ENCODE assay signal across 19 cellular contexts in the genomic region with DNA sequence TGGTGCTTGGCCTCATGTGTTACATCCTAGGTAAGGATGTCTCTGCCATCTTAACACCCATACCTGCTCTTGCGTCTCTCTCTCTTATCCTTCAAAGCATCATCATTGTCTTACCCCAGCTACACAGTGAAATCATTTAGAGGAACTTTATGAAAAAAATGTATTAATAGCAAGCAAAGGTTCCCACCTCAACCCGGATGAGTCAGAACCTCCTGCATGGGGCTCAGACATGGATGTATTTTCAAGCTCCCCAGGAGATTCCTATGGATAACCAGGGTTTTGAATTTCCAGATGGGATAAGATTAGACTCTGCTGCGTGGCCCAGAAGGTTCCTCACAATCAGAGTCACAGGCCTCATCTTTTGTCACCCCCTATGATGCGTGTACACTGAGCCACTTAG.
A peak's percentile ranks its signal among the peaks of the same experiment; 100 is the strongest.
DNase-seq lines count a peak whose midpoint lies in the region; TF ChIP-seq lines count a peak whose summit lies in the region.
"Had no signal": no experiment of that assay in that cellular context is flagged by ENCODE, and none has a peak within 500 bp of the region (broad histone marks: within the 10 kb centered on the region; RNA-seq: fewer than 3 reads in every experiment).

No MANE protein-coding gene starts in this region.

- TF ChIP-seq CTCF in MCF 10A (IDR thresholded peaks at IDR 0.05; ENCODE audit: unreplicated experiment) (no peak), mammary epithelial cell (conservative IDR thresholded peaks at IDR 0.05 in 1 of 2, IDR thresholded peaks at IDR 0.05 in 1 of 2; ENCODE audit: extremely low read depth in 1 of 2, insufficient read depth in 1 of 2, low read depth in 1 of 2, low read length in 2 of 2) (no peak), ascending aorta (IDR thresholded peaks at IDR 0.05) (no peak), neural crest cell (conservative IDR thresholded peaks at IDR 0.05) (no peak), colonic mucosa (IDR thresholded peaks at IDR 0.05) (no peak)

- in situ Hi-C loops in mammary epithelial cell (cut with MboI; ENCODE audit: low sequenced_read_pairs in 2 of 2) = no loop called here

- H3K27ac Mint-ChIP-seq in MCF 10A (ENCODE audit: low read depth, unreplicated experiment) = peak overlapping the region; percentile 69
- H3K27ac Mint-ChIP-seq in neural crest cell (ENCODE audit: unreplicated experiment) = peak overlapping the region; percentile 40
- H3K27ac Mint-ChIP-seq: GM23338 had no signal

- intact Hi-C loops in MCF 10A (cut with micrococcal nuclease) = no loop called here
- intact Hi-C loops in mammary epithelial cell (cut with micrococcal nuclease) = no loop called here
- intact Hi-C loops in ascending aorta (cut with DNase I) = no loop called here
- intact Hi-C loops in colonic mucosa (cut with DNase I) = no loop called here

- H3K27me3 Mint-ChIP-seq in MCF 10A (ENCODE audit: insufficient read depth, unreplicated experiment) (no peaks in the 10 kb centered on the region), neural crest cell (ENCODE audit: low read depth) (no peaks in the 10 kb centered on the region)
- H3K27me3 Mint-ChIP-seq: CD4-positive, CD25-positive, alpha-beta regulatory T cell; IgD-negative memory B cell had no signal

- H3K4me3 ChIP-seq in mammary epithelial cell (replicated peaks in 1 of 3; ENCODE audit: insufficient read depth in 1 of 3, low read depth in 2 of 3, low read length in 3 of 3) (no peak overlapping the region), ascending aorta (no peak overlapping the region), colonic mucosa (no peak overlapping the region)
- H3K4me3 ChIP-seq: GM23338, SJSA1 had no signal

- H2AFZ ChIP-seq in mammary epithelial cell (ENCODE audit: low read depth, low read length) = no peak overlapping the region
- H2AFZ ChIP-seq: GM23338 had no signal

- dilution Hi-C loops in mammary epithelial cell (cut with HindIII; ENCODE audit: low sequenced_read_pairs) = no loop called here

- H3K36me3 Mint-ChIP-seq in MCF 10A (ENCODE audit: insufficient read depth, unreplicated experiment) (no peaks in the 10 kb centered on the region), neural crest cell (ENCODE audit: low read depth) (no peaks in the 10 kb centered on the region)
- H3K36me3 Mint-ChIP-seq: IgD-negative memory B cell had no signal

- H3K4me3 Mint-ChIP-seq in MCF 10A (ENCODE audit: unreplicated experiment) (no peak overlapping the region), neural crest cell (no peak overlapping the region)
- H3K4me3 Mint-ChIP-seq: GM23338, IgD-negative memory B cell had no signal

- no peaks in the 10 kb centered on the region for H4K20me1 ChIP-seq in mammary epithelial cell (ENCODE audit: insufficient read depth, low read length)

- no peaks in the 10 kb centered on the region for H3K9me3 ChIP-seq in mammary epithelial cell (replicated peaks; ENCODE audit: insufficient read depth, low read length)
- no peaks in the 10 kb centered on the region for H3K9me3 ChIP-seq in ascending aorta
- no peaks in the 10 kb centered on the region for H3K9me3 ChIP-seq in colonic mucosa
- H3K9me3 ChIP-seq: BE2C, SJSA1 had no signal

- no peaks in the 10 kb centered on the region for H3K9me3 Mint-ChIP-seq in MCF 10A (ENCODE audit: unreplicated experiment)
- H3K9me3 Mint-ChIP-seq in neural crest cell = no peaks in the 10 kb centered on the region
- H3K9me3 Mint-ChIP-seq: CD4-positive, CD25-positive, alpha-beta regulatory T cell; GM23338; IgD-negative memory B cell had no signal

- H3K4me1 ChIP-seq in mammary epithelial cell (ENCODE audit: insufficient read depth, low read length) (no peaks in the 10 kb centered on the region), ascending aorta (peaks cover 3 to 23% of the 10 kb centered on the region in 2 donors), colonic mucosa (no peaks in the 10 kb centered on the region)
- H3K4me1 ChIP-seq: BE2C, SJSA1 had no signal

- POLR2A ChIA-PET in MCF 10A (lab: Yijun Ruan, JAX) = interaction anchor here (1.4 kb wide), 1 partner anchor 9 kb away, joined by 7 read pairs; no protein-coding TSS in a partner anchor

- H3K9ac ChIP-seq in mammary epithelial cell (ENCODE audit: insufficient read depth, low read length) (no peak overlapping the region), colonic mucosa (ENCODE audit: low read depth in 2 of 2, low read length in 2 of 2) (no peak overlapping the region)

- whole genome bisulfite sequencing in mammary epithelial cell (ENCODE audit: low coverage, missing lambda C conversion rate) = 68% methylated on average over 4 of the region's 4 CpGs

- no TSS peak for BruUV-seq in MCF 10A (replicated peaks; lab: Mats Ljungman, UMichigan)
- BruUV-seq in mammary epithelial cell (replicated peaks; lab: Mats Ljungman, UMichigan) = no TSS peak

- CTCF ChIA-PET in MCF 10A (lab: Yijun Ruan, JAX) = interaction anchor here (1.2 kb wide), 1 partner anchor 213 kb away, joined by 3 read pairs; no protein-coding TSS in a partner anchor
- CTCF ChIA-PET in mammary epithelial cell (lab: Charles Lee; ENCODE audit: low non-redundant PET) = no interaction called here

- H3K27me3 ChIP-seq in mammary epithelial cell (ENCODE audit: insufficient read depth, low read length) (no peaks in the 10 kb centered on the region), ascending aorta (no peaks in the 10 kb centered on the region), colonic mucosa (no peaks in the 10 kb centered on the region)
- H3K27me3 ChIP-seq: SJSA1 had no signal

- no peak for DNase-seq in MCF 10A (ENCODE audit: unreplicated experiment)
- no peak for DNase-seq in mammary epithelial cell
- no peak for DNase-seq in ascending aorta (ENCODE audit: low spot score in 2 of 2)
- DNase-seq in neural crest cell (ENCODE audit: low read depth, low spot score) = no peak
- peak; percentile 47 for DNase-seq in smooth muscle cell of the brain vasculature (ENCODE audit: low read depth, low spot score)
- DNase-seq in iPS-NIHi11 (ENCODE audit: low spot score) = no peak
- DNase-seq in NCI-H2171 treated with DMSO at 0.1 percent for 48 hours (lab: John Stamatoyannopoulos, UW) = no peak
- no peak for DNase-seq in colonic mucosa
- DNase-seq: BE2C; CD4-positive, CD25-positive, alpha-beta regulatory T cell; DMS53; HCEC 1CT; MV-4-11; NCI-H1694 treated with DMSO at 0.1 percent for 48 hours; NCI-H2227 treated with DMSO at 0.1 percent for 48 hours; NCI-H524 had no signal

- no peak overlapping the region for H3K4me2 ChIP-seq in mammary epithelial cell (ENCODE audit: insufficient read depth, low read depth, low read length)
- H3K4me2 ChIP-seq: GM23338 had no signal

- H3K4me1 Mint-ChIP-seq in MCF 10A (ENCODE audit: insufficient read depth, unreplicated experiment) = peaks cover 43% of the 10 kb centered on the region
- peaks cover 83% of the 10 kb centered on the region for H3K4me1 Mint-ChIP-seq in neural crest cell

- H3K27ac ChIP-seq in mammary epithelial cell (ENCODE audit: insufficient read depth, low read depth, low read length) (no peak overlapping the region), ascending aorta (peak overlapping the region; percentile 14 to 29), colonic mucosa (no peak overlapping the region)
- H3K27ac ChIP-seq: SJSA1 had no signal

- no peaks in the 10 kb centered on the region for H3K79me2 ChIP-seq in mammary epithelial cell (ENCODE audit: insufficient read depth, low read length)

- no peaks in the 10 kb centered on the region for H3K36me3 ChIP-seq in mammary epithelial cell (ENCODE audit: insufficient read depth, low read length)
- H3K36me3 ChIP-seq in ascending aorta = peaks cover 54 to 81% of the 10 kb centered on the region in 2 donors
- H3K36me3 ChIP-seq in colonic mucosa = no peaks in the 10 kb centered on the region
- H3K36me3 ChIP-seq: BE2C, SJSA1 had no signal

Comparison
In these comparisons a context has a peak if more than half of its experiments do, and no peak if none do; other contexts are left out.
1. H3K27ac ChIP-seq: peak in ascending aorta (2 of 2); none in mammary epithelial cell (single experiment) and colonic mucosa (single experiment).